ENCODE assay signal across 13 cellular contexts in the genomic region with DNA sequence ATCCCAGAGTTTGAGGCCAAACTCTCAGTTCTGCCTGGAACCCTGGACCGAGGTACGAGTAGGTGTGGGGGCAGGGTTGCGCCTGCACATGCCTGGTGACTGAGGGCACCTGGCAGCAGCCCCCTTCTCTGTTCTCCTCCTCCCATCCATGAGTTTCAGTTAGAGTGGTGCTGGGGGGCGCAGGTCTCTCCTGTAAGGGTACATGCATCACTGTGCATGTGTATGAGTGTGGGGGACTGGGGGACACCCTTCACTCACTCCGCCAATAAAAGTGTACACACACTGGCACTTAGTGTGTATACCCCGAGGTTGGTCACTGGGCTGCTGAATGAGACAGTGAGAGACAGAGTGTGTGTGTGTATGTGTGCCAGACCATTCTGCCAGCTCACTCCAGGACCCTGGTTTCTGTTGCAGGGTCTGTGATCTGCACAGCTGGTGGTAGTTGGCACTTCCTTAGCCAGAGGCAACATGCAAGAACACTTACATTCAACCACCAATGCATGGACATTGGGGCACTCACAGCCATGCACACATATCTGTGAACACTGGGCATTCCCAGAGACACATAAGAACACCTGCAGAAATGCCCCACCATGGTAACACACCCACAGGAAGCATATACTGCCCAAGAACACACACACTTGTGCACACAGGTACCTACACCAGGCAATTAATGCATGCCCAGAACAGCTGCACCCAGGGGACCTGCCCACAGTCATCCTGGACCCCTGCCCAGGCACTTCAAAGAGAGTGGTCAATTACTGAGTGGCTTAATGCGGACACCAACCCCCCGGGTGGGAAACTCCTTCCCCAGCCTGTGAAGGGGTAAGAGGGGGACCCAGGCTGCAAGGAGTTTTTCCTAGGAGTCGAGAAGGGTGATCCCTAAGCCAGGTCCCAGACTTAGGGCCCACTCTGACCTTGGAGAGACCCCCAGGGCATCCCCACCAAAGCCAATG. TPM values are rescaled to one million over a fixed set of nuclear protein-coding genes. Genes with fewer than 3 reads are reported as not detected.
DNase-seq lines count a peak whose midpoint lies in the region; ATAC-seq and TF ChIP-seq lines count a peak whose summit lies in the region.
"Had no signal": no experiment of that assay in that cellular context is flagged by ENCODE, and none has a peak within 500 bp of the region (broad histone marks: within the 10 kb centered on the region; RNA-seq: fewer than 3 reads in every experiment).

No MANE protein-coding gene starts in this region.

- no peaks in the 10 kb centered on the region for H3K9me3 ChIP-seq in DOHH2 (ENCODE audit: control insufficient read depth, insufficient read depth, low read length)
- H3K9me3 ChIP-seq: gastroesophageal sphincter, stomach had no signal

- peak overlapping the region; percentile 96 for H3K4me2 ChIP-seq in DOHH2 (ENCODE audit: low read length)

- no peaks in the 10 kb centered on the region for H3K9me2 ChIP-seq in DOHH2 (replicated peaks; ENCODE audit: control insufficient read depth, low read length)

- H3K4me3 ChIP-seq in DOHH2 (ENCODE audit: low read length) = peak overlapping the region; percentile 85

- peaks cover 13% of the 10 kb centered on the region for H3K4me1 ChIP-seq in DOHH2 (ENCODE audit: control insufficient read depth, low read length)

- no peaks in the 10 kb centered on the region for H3K36me3 Mint-ChIP-seq in activated naive CD8-positive, alpha-beta T cell
- no peaks in the 10 kb centered on the region for H3K36me3 Mint-ChIP-seq in natural killer cell

- H3K36me3 ChIP-seq in DOHH2 (ENCODE audit: control insufficient read depth, low read length) = peaks cover 3% of the 10 kb centered on the region; the same call in 1 of the 2 replicates

- no peak overlapping the region for H3K27ac ChIP-seq in DOHH2 (ENCODE audit: low read depth, low read length)

- peaks cover 34% of the 10 kb centered on the region for H3K27me3 ChIP-seq in DOHH2 (ENCODE audit: control insufficient read depth, low read length)

- DNase-seq in natural killer cell (no peak), SIG-M5 treated with dmso at 0.1 percent for 504 hours (lab: John Stamatoyannopoulos, UW; ENCODE audit: unreplicated experiment) (no peak)
- DNase-seq: cerebellar nuclear complex, SIG-M5 had no signal

- H4K20me1 ChIP-seq in DOHH2 (ENCODE audit: control insufficient read depth, insufficient read depth, low read depth, low read length) = no peaks in the 10 kb centered on the region

- no peaks in the 10 kb centered on the region for H3K9me3 Mint-ChIP-seq in activated naive CD8-positive, alpha-beta T cell (ENCODE audit: low read depth)
- no peaks in the 10 kb centered on the region for H3K9me3 Mint-ChIP-seq in natural killer cell

- TF ChIP-seq CTCF in DOHH2 (IDR thresholded peaks at IDR 0.05; ENCODE audit: low read depth, low read length, poor library complexity, severe bottlenecking) (no peak), natural killer cell (IDR thresholded peaks at IDR 0.05) (no peak)

- H3K27ac Mint-ChIP-seq in activated naive CD8-positive, alpha-beta T cell = no peak overlapping the region
- peak overlapping the region in 1 of 2 donors; percentile 58 for H3K27ac Mint-ChIP-seq in natural killer cell

- peak overlapping the region; percentile 75 for H3K4me3 Mint-ChIP-seq in activated naive CD8-positive, alpha-beta T cell
- peak overlapping the region; percentile 66 for H3K4me3 Mint-ChIP-seq in natural killer cell

- peaks cover 3% of the 10 kb centered on the region for H3K27me3 Mint-ChIP-seq in activated naive CD8-positive, alpha-beta T cell
- H3K27me3 Mint-ChIP-seq in natural killer cell (ENCODE audit: low read depth in 2 of 2) = peaks cover 0 to 18% of the 10 kb centered on the region in 2 donors

- intact Hi-C loops in natural killer cell (cut with micrococcal nuclease) = loop anchor here (1.0 to 5.0 kb wide), 3 partner anchors 36 to 277 kb away; no protein-coding TSS in a partner anchor

- H3F3A ChIP-seq in DOHH2 (ENCODE audit: control insufficient read depth, insufficient read depth) = no peaks in the 10 kb centered on the region

- ATAC-seq in HG03460 (IDR thresholded peaks at IDR 0.05; ENCODE audit: unreplicated experiment) (peak; percentile 22), natural killer cell (no peak), GM18861 (IDR thresholded peaks at IDR 0.05; ENCODE audit: unreplicated experiment) (no peak), GM19395 (IDR thresholded peaks at IDR 0.05; ENCODE audit: unreplicated experiment) (no peak), HG03039 (IDR thresholded peaks at IDR 0.05; ENCODE audit: unreplicated experiment) (no peak)

- H3K4me1 Mint-ChIP-seq in activated naive CD8-positive, alpha-beta T cell (ENCODE audit: low read depth) = peaks cover 12% of the 10 kb centered on the region
- peaks cover 8 to 29% of the 10 kb centered on the region in 2 donors for H3K4me1 Mint-ChIP-seq in natural killer cell

- H3K79me2 ChIP-seq in DOHH2 (ENCODE audit: control insufficient read depth, low read length) = no peaks in the 10 kb centered on the region

RNA-seq across cellular contexts. Expression of gene NRXN2, which starts 1.2 kb away (rescaled TPM):
- total RNA-seq in natural killer cell = 1 to 10 TPM; 2.9 to 9.6 (median 7.7) TPM

RNA-seq across cellular contexts. Expression of gene RASGRP2, which starts 19.8 kb away (rescaled TPM):
- 100 to 1,000 TPM; 371 to 417 (median 394) TPM for total RNA-seq in natural killer cell
- total RNA-seq: Daoy had no signal

RNA-seq across cellular contexts. Expression of gene PYGM, which starts 35.6 kb away (rescaled TPM):
- 1 to 10 TPM; 4.1 to 8.4 (median 6.1) TPM for total RNA-seq in natural killer cell
- total RNA-seq: Daoy had no signal

RNA-seq across cellular contexts. Expression of gene SF1, which starts 54.2 kb away (rescaled TPM):
- total RNA-seq in natural killer cell = 100 to 1,000 TPM; 841 to 864 (median 845) TPM
